1 cellular context compared by ENCODE assay signal in the genomic region with DNA sequence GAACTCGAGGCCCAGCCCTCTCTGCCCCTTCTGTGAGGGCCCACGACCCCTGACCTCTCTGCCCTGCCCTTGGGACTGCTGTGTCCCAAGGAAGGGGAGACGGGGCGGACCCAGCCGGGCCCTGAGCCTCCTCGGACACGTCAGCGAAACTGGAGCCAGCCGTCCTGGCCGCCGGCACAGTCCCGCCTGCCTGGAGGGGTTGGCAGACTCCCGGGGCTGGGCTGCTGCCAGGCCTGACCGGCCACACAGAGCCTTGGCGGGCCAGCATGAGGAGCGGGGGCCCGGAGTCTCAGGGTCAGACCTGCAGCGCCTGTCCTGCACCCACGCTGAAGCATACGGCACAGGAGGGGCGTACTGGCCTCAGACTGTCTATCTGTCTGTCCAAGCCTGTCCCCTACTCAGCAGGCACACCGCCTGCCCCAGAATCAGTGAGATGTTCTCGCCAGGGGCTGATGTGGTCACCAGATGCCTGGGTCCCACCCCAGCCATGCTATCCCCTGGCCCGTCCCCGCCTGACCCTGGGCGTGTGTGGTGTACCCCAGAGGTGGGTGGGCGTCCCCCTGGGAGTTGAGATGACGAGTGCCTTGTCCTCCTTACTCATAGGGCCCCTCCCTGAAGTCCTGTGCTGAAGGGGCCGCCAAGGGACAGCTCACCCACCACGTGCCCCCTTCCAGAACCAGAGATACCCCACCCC.
TF ChIP-seq lines count a peak whose summit lies in the region.

No MANE protein-coding gene starts in this region.

TF ChIP-seq in liver, 16 proteins besides CTCF, POLR2A, EP300 and RAD21 (continued from another document):
- TF ChIP-seq, protein P1, sequence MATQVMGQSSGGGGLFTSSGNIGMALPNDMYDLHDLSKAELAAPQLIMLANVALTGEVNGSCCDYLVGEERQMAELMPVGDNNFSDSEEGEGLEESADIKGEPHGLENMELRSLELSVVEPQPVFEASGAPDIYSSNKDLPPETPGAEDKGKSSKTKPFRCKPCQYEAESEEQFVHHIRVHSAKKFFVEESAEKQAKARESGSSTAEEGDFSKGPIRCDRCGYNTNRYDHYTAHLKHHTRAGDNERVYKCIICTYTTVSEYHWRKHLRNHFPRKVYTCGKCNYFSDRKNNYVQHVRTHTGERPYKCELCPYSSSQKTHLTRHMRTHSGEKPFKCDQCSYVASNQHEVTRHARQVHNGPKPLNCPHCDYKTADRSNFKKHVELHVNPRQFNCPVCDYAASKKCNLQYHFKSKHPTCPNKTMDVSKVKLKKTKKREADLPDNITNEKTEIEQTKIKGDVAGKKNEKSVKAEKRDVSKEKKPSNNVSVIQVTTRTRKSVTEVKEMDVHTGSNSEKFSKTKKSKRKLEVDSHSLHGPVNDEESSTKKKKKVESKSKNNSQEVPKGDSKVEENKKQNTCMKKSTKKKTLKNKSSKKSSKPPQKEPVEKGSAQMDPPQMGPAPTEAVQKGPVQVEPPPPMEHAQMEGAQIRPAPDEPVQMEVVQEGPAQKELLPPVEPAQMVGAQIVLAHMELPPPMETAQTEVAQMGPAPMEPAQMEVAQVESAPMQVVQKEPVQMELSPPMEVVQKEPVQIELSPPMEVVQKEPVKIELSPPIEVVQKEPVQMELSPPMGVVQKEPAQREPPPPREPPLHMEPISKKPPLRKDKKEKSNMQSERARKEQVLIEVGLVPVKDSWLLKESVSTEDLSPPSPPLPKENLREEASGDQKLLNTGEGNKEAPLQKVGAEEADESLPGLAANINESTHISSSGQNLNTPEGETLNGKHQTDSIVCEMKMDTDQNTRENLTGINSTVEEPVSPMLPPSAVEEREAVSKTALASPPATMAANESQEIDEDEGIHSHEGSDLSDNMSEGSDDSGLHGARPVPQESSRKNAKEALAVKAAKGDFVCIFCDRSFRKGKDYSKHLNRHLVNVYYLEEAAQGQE (IDR thresholded peaks at IDR 0.05): no peak
- TF ChIP-seq HNF4G (IDR thresholded peaks at IDR 0.05) (no peak), YY1 (IDR thresholded peaks at IDR 0.05) (no peak), GABPA (IDR thresholded peaks at IDR 0.05 in 1 of 2, conservative IDR thresholded peaks at IDR 0.05 in 1 of 2) (no peak), EGR1 (IDR thresholded peaks at IDR 0.05; ENCODE audit: low read depth in 2 of 2) (no peak), NR2F2 (IDR thresholded peaks at IDR 0.05) (peak; percentile 78)
